In the genomic region with DNA sequence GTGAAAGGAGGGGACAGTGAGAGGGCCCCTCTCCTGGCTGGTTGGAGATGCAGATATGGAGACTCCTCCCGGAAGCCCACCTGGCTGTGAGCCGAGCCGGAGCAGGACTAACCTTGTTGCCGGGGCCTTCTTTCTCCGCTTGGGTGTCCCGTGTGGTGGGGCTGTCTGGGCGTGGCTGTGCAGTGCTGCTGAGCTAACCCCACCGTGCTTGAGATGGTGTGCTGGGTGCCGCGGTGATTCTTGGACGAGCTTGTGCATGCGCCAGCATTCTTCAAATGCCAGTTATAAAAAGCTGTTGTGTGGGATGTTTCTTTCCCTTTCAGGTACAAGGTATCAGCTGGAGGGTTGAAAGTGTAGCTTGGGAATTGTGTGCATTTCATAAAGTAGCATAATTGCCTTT, we compare ENCODE assay signal across 14 cellular contexts. TPM values are rescaled to one million over a fixed set of nuclear protein-coding genes. Genes with fewer than 3 reads are reported as not detected.
DNase-seq lines count a peak whose midpoint lies in the region; ATAC-seq and TF ChIP-seq lines count a peak whose summit lies in the region.
"Had no signal": no experiment of that assay in that cellular context is flagged by ENCODE, and none has a peak within 500 bp of the region (broad histone marks: within the 10 kb centered on the region; RNA-seq: fewer than 3 reads in every experiment).

No MANE protein-coding gene starts in this region.

- no peak for ATAC-seq in HG02588 (IDR thresholded peaks at IDR 0.05; ENCODE audit: unreplicated experiment)
- ATAC-seq: stimulated activated naive CD8-positive, alpha-beta T cell treated with anti-CD3 and anti-CD28 coated beads, Interleukin-15, amount 100 ng/mL, for 72 hours had no signal

- H4K20me1 ChIP-seq in smooth muscle cell (ENCODE audit: low read depth): peaks cover 99% of the 10 kb centered on the region

- no peak overlapping the region for H3K4me2 ChIP-seq in smooth muscle cell

- no peaks in the 10 kb centered on the region for H3K9me3 ChIP-seq in HUES6 (ENCODE audit: control insufficient read depth, insufficient read depth, low read depth, low read length)
- no peaks in the 10 kb centered on the region for H3K9me3 ChIP-seq in smooth muscle cell (replicated peaks; ENCODE audit: low read depth)

- WGBS in smooth muscle cell (ENCODE audit: low lambda C conversion rate): 68% methylated on average over 12 of the region's 12 CpGs

- H3K36me3 ChIP-seq in HUES6 (ENCODE audit: control insufficient read depth, insufficient read depth, low read length): peaks cover 74% of the 10 kb centered on the region
- peaks cover 4% of the 10 kb centered on the region for H3K36me3 ChIP-seq in smooth muscle cell (ENCODE audit: low read depth)

- H3K4me1 ChIP-seq in HUES6 (ENCODE audit: control insufficient read depth, insufficient read depth, low read length): peaks cover 23% of the 10 kb centered on the region; the same call in 1 of the 2 replicates
- no peaks in the 10 kb centered on the region for H3K4me1 ChIP-seq in smooth muscle cell (ENCODE audit: low read depth)

- no peaks in the 10 kb centered on the region for H3K27me3 ChIP-seq in HUES6 (ENCODE audit: control insufficient read depth, insufficient read depth, low read length)
- no peaks in the 10 kb centered on the region for H3K27me3 ChIP-seq in smooth muscle cell (ENCODE audit: low read depth)

- DNase-seq in choroid plexus epithelial cell (ENCODE audit: low read depth) (peak; percentile 46), kidney glomerular epithelial cell (lab: John Stamatoyannopoulos, UW) (peak; percentile 36), smooth muscle cell (lab: John Stamatoyannopoulos, UW; ENCODE audit: unreplicated experiment) (no peak), NCI-H526 treated with DMSO at 0.1 percent for 48 hours (lab: John Stamatoyannopoulos, UW) (no peak), NCI-H2196 (lab: John Stamatoyannopoulos, UW; ENCODE audit: unreplicated experiment) (no peak), SK-N-DZ (ENCODE audit: low spot score) (no peak)
- DNase-seq: activated CD4-positive, alpha-beta T cell treated with anti-CD3 and anti-CD28 coated beads for 48 hours; foreskin melanocyte; NCI-H2029 treated with DMSO at 0.1 percent for 48 hours; SHP77; stimulated activated CD4-positive, alpha-beta T cell treated with anti-CD3 and anti-CD28 coated beads, Interleukin-1b, Interleukin-23, amount 100 ng/mL, for 48 hours; stimulated activated naive CD8-positive, alpha-beta T cell treated with anti-CD3 and anti-CD28 coated beads, Interleukin-15, amount 100 ng/mL, for 72 hours had no signal

- peaks cover 22% of the 10 kb centered on the region for H3F3A ChIP-seq in smooth muscle cell (ENCODE audit: low read depth)

- H3K9ac ChIP-seq in HUES6 (ENCODE audit: low read length) (no peak overlapping the region), smooth muscle cell (ENCODE audit: low read depth) (no peak overlapping the region)

- peaks cover 91% of the 10 kb centered on the region for H3K79me2 ChIP-seq in smooth muscle cell (ENCODE audit: low read depth)

- H2AFZ ChIP-seq in smooth muscle cell (ENCODE audit: low read depth): no peak overlapping the region

- TF ChIP-seq CTCF in choroid plexus epithelial cell (conservative IDR thresholded peaks at IDR 0.05; ENCODE audit: low read depth, low read length) (no peak), smooth muscle cell (IDR thresholded peaks at IDR 0.05; ENCODE audit: borderline replicate concordance, insufficient read depth, poor library complexity, severe bottlenecking) (no peak)

- H3K27ac ChIP-seq in HUES6 (ENCODE audit: low read depth, low read length) (0 out of 2 replicates have a peak overlapping the region, but pooled peaks have one; percentile 26), smooth muscle cell (ENCODE audit: low read depth) (peak overlapping the region; percentile 70)

- no peak overlapping the region for H3K4me3 ChIP-seq in HUES6 (ENCODE audit: low read depth, low read length)
- H3K4me3 ChIP-seq in choroid plexus epithelial cell (ENCODE audit: low read depth, low read length): no peak overlapping the region
- H3K4me3 ChIP-seq in smooth muscle cell: no peak overlapping the region

RNA-seq across cellular contexts. Expression of a gene that starts 24.6 kb away (rescaled TPM):
- 128 and 169 TPM in 2 replicates for total RNA-seq in smooth muscle cell
- polyA plus RNA-seq in smooth muscle cell: 523 and 602 TPM in 2 replicates
- 47.7 and 48.1 TPM in 2 replicates for polyA plus RNA-seq in SK-N-DZ (2014; cell fraction: cytosol; rRNA removed)
- 26.3 and 38.1 TPM in 2 replicates for polyA plus RNA-seq in SK-N-DZ (2014; cell fraction: nucleus; rRNA removed)

RNA-seq across cellular contexts. Expression of a gene that starts 48.8 kb away (rescaled TPM):
- 11.1 and 21.3 TPM in 2 replicates for total RNA-seq in smooth muscle cell
- 14.1 and 17.1 TPM in 2 replicates for polyA plus RNA-seq in smooth muscle cell
- polyA plus RNA-seq in SK-N-DZ (2014; cell fraction: cytosol; rRNA removed): 25.3 and 25.7 TPM in 2 replicates
- 27.3 and 28.2 TPM in 2 replicates for polyA plus RNA-seq in SK-N-DZ (2014; cell fraction: nucleus; rRNA removed)

RNA-seq across cellular contexts. Expression of a gene that starts 50.2 kb away (rescaled TPM):
- total RNA-seq in smooth muscle cell: 24.2 and 24.4 TPM in 2 replicates
- 6.8 and 7.4 TPM in 2 replicates for polyA plus RNA-seq in smooth muscle cell
- 20.8 and 23.4 TPM in 2 replicates for polyA plus RNA-seq in SK-N-DZ (2014; cell fraction: cytosol; rRNA removed)
- 8.6 and 11.3 TPM in 2 replicates for polyA plus RNA-seq in SK-N-DZ (2014; cell fraction: nucleus; rRNA removed)

Comparison
In these comparisons a context has a peak if more than half of its experiments do, and no peak if none do; other contexts are left out.
1. DNase-seq: peak in choroid plexus epithelial cell (single experiment) and kidney glomerular epithelial cell (single experiment); none in smooth muscle cell (single experiment), NCI-H526 treated with DMSO at 0.1 percent for 48 hours (single experiment), NCI-H2196 (single experiment) and SK-N-DZ (single experiment).